In the genomic region with DNA sequence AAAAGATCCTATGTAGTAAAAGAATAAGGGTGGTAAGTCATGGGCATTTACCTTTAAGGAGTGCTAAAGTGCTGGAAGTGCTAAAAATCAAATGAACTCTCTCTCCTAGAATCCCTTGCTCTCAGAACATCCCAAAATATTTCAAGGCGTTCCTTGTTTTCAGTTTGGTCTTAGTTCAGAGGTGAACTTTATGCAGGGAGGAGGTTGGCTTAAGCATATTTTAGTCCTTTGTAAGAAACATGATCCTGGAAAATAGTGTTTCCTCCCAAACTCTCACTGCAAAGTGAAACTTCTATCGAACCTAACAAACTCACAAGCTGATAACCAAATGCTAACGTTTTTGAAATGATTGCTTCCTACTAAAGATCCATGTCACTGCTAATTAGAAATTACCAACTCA, we compare ENCODE assay signal across 19 cellular contexts.
DNase-seq lines count a peak whose midpoint lies in the region; TF ChIP-seq lines count a peak whose summit lies in the region.
"Had no signal": no experiment of that assay in that cellular context is flagged by ENCODE, and none has a peak within 500 bp of the region (broad histone marks: within the 10 kb centered on the region; RNA-seq: fewer than 3 reads in every experiment).

No MANE protein-coding gene starts in this region.

- H3K4me2 ChIP-seq in osteoblast (ENCODE audit: insufficient read depth, low read length) = peak overlapping the region; percentile 77
- H3K4me2 ChIP-seq: GM23338, SK-N-SH had no signal

- no peaks in the 10 kb centered on the region for H3K27me3 ChIP-seq in adipocyte (replicated peaks; ENCODE audit: control insufficient read depth, insufficient read depth, low read length)
- no peaks in the 10 kb centered on the region for H3K27me3 ChIP-seq in osteoblast (ENCODE audit: insufficient read depth, low read length)
- H3K27me3 ChIP-seq in stomach = no peaks in the 10 kb centered on the region
- H3K27me3 ChIP-seq: BE2C had no signal

- peak overlapping the region; percentile 38 for H2AFZ ChIP-seq in osteoblast (ENCODE audit: low read length)
- H2AFZ ChIP-seq: GM23338 had no signal

- H3K27ac ChIP-seq in osteoblast (ENCODE audit: low read depth, low read length) = peak overlapping the region; percentile 15
- H3K27ac ChIP-seq in stomach = no peak overlapping the region

- H3K4me3 ChIP-seq in adipocyte (ENCODE audit: low read length) = peak overlapping the region; percentile 72
- H3K4me3 ChIP-seq in fibroblast of mammary gland (ENCODE audit: control insufficient read depth, low read depth, low read length) = no peak overlapping the region
- peak overlapping the region; percentile 61 for H3K4me3 ChIP-seq in osteoblast (ENCODE audit: insufficient read depth, low read length)
- no peak overlapping the region for H3K4me3 ChIP-seq in stomach
- H3K4me3 ChIP-seq: GM12878, GM23338 had no signal

- H3K4me1 ChIP-seq in adipocyte (ENCODE audit: control insufficient read depth, insufficient read depth, low read length) (peaks cover 25% of the 10 kb centered on the region), osteoblast (ENCODE audit: insufficient read depth, low read length) (peaks cover 15% of the 10 kb centered on the region), stomach (peaks cover 7 to 25% (median 20%) of the 10 kb centered on the region in 4 donors)

- peak; percentile 23 for DNase-seq in adipocyte (ENCODE audit: low read depth)
- peak; percentile 29 for DNase-seq in fibroblast of mammary gland (ENCODE audit: low read depth)
- no peak for DNase-seq in osteoblast (ENCODE audit: insufficient read length, low spot score, missing footprints)
- DNase-seq in NCI-H526 treated with DMSO at 0.1 percent for 48 hours (lab: John Stamatoyannopoulos, UW) = no peak
- DNase-seq in HK-2 (ENCODE audit: unreplicated experiment) = no peak
- DNase-seq in stomach = no peak
- no peak for DNase-seq in A172 (ENCODE audit: low spot score)
- DNase-seq: BE2C; Calu3; CD4-positive, CD25-positive, alpha-beta regulatory T cell; NCI-H1105 treated with DMSO at 0.1 percent for 48 hours; NCI-H1694 treated with DMSO at 0.1 percent for 48 hours; NCI-H510A treated with DMSO at 0.1 percent for 48 hours; NCI-H82; OCI-M1; SHP77; SK-N-SH had no signal

- H4K20me1 ChIP-seq in osteoblast (ENCODE audit: insufficient read depth, low read length) = no peaks in the 10 kb centered on the region

- no peak for TF ChIP-seq POLR2A in stomach (IDR thresholded peaks at IDR 0.05)

- WGBS in stomach, 5 donors = 38 to 59% (median 45%) methylated on average over 3 of the region's 3 CpGs

- H3K9me3 ChIP-seq in adipocyte (ENCODE audit: control insufficient read depth, low read length) (peaks cover 6% of the 10 kb centered on the region), osteoblast (ENCODE audit: low read depth, low read length) (no peaks in the 10 kb centered on the region), stomach (peaks cover 0 to 9% (median 0%) of the 10 kb centered on the region in 4 donors)
- H3K9me3 ChIP-seq: BE2C, SK-N-SH had no signal

- TF ChIP-seq CTCF in fibroblast of mammary gland (conservative IDR thresholded peaks at IDR 0.05; ENCODE audit: control insufficient read depth, insufficient read depth, low read depth, low read length) (no peak), osteoblast (IDR thresholded peaks at IDR 0.05; ENCODE audit: extremely low read depth, low read depth, low read length) (no peak), stomach (IDR thresholded peaks at IDR 0.05) (no peak)

- H3K79me2 ChIP-seq in osteoblast (ENCODE audit: insufficient read depth, low read length) = no peaks in the 10 kb centered on the region

- H3K9ac ChIP-seq in adipocyte (ENCODE audit: low read length) = peak overlapping the region; percentile 58
- H3K9ac ChIP-seq: SK-N-SH had no signal

- intact Hi-C loops in stomach (cut with DNase I; ENCODE audit: low total_unique reads) = no loop called here

- H3K36me3 ChIP-seq in adipocyte (ENCODE audit: control insufficient read depth, insufficient read depth, low read length, severe bottlenecking) (no peaks in the 10 kb centered on the region), osteoblast (ENCODE audit: insufficient read depth, low read length) (no peaks in the 10 kb centered on the region), stomach (peaks cover 0 to 6% (median 1%) of the 10 kb centered on the region in 4 donors)
- H3K36me3 ChIP-seq: BE2C had no signal

- no peak for TF ChIP-seq EP300 in stomach (IDR thresholded peaks at IDR 0.05)

Comparison
In these comparisons a context has a peak if more than half of its experiments do, and no peak if none do; other contexts are left out.
1. DNase-seq: peak in adipocyte (single experiment) and fibroblast of mammary gland (single experiment); none in osteoblast (single experiment), NCI-H526 treated with DMSO at 0.1 percent for 48 hours (single experiment), HK-2 (single experiment), stomach (single experiment) and A172 (single experiment).
2. H3K4me3 ChIP-seq: peak in adipocyte (single experiment) and osteoblast (single experiment); none in fibroblast of mammary gland (single experiment) and stomach (0 of 4).